1 cellular context compared by ENCODE assay signal in genomic region chr15:84980196-84981053, GRCh38.
A peak's percentile ranks its signal among the peaks of the same experiment; 100 is the strongest.
TF ChIP-seq lines count a peak whose summit lies in the region.

No MANE protein-coding gene starts in this region.

TF ChIP-seq in K562, 482 proteins besides CTCF, POLR2A, EP300 and RAD21 (continued from another document and continues in another):
- TF ChIP-seq CHD7 (IDR thresholded peaks at IDR 0.05; ENCODE audit: low read depth, low read length) = no peak
- peak; percentile 37; the same call in 1 of the 2 replicates for TF ChIP-seq JUN (IDR thresholded peaks at IDR 0.05; ENCODE audit: borderline replicate concordance, low read depth, low read length)
- no peak for TF ChIP-seq JUN (CRISPR knock-in tag; IDR thresholded peaks at IDR 0.05; ENCODE audit: borderline replicate concordance)
- peak; percentile 100 for TF ChIP-seq KLF13 (tag; IDR thresholded peaks at IDR 0.05; ENCODE audit: borderline replicate concordance, low read depth)
- no peak for TF ChIP-seq MCM7 (IDR thresholded peaks at IDR 0.05)
- no peak for TF ChIP-seq ZNF165 (CRISPR knock-in tag; IDR thresholded peaks at IDR 0.05; ENCODE audit: borderline replicate concordance)
- TF ChIP-seq E2F1 (CRISPR knock-in tag; IDR thresholded peaks at IDR 0.05) = peak; percentile 96
- peak; percentile 76 for TF ChIP-seq BHLHE40 (IDR thresholded peaks at IDR 0.05; ENCODE audit: low read length)
- no peak for TF ChIP-seq ZNF274 (IDR thresholded peaks at IDR 0.05; ENCODE audit: borderline replicate concordance, low read depth, low read length)
- TF ChIP-seq TARDBP (IDR thresholded peaks at IDR 0.05) = no peak
- no peak for TF ChIP-seq CHAMP1 (IDR thresholded peaks at IDR 0.05)
- TF ChIP-seq SP1 (CRISPR knock-in tag; IDR thresholded peaks at IDR 0.05) = peak; percentile 33; the same call in 1 of the 2 replicates
- no peak for TF ChIP-seq CBX1 (IDR thresholded peaks at IDR 0.05; ENCODE audit: low read depth)
- peak; percentile 90 for TF ChIP-seq KLF1 (tag; IDR thresholded peaks at IDR 0.05)
- peak; percentile 89 for TF ChIP-seq CTBP1 (IDR thresholded peaks at IDR 0.05; ENCODE audit: borderline replicate concordance)
- TF ChIP-seq CHD2 (IDR thresholded peaks at IDR 0.05; ENCODE audit: low read depth, low read length) = 0 out of 2 replicates have a peak, but pooled peaks have one; percentile 5
- TF ChIP-seq ZFPM2 (CRISPR knock-in tag; IDR thresholded peaks at IDR 0.05) = no peak
- no peak for TF ChIP-seq ZNF764 (CRISPR knock-in tag; IDR thresholded peaks at IDR 0.05; ENCODE audit: low read depth)
- no peak for TF ChIP-seq ZNF507 (tag; conservative IDR thresholded peaks at IDR 0.05)
- no peak; the same call in 1 of the 2 replicates for TF ChIP-seq VEZF1 (CRISPR knock-in tag; IDR thresholded peaks at IDR 0.05)
- TF ChIP-seq TAF15 (IDR thresholded peaks at IDR 0.05; ENCODE audit: low read depth, low read length) = no peak
- TF ChIP-seq ZNF696 (CRISPR knock-in tag; conservative IDR thresholded peaks at IDR 0.05) = no peak
- no peak for TF ChIP-seq PML (IDR thresholded peaks at IDR 0.05; ENCODE audit: low read length)
- TF ChIP-seq ZNF707 (CRISPR knock-in tag; conservative IDR thresholded peaks at IDR 0.05) = no peak
- peak; percentile 95 for TF ChIP-seq RB1 (IDR thresholded peaks at IDR 0.05; ENCODE audit: low read depth)
- TF ChIP-seq HMGN3 (IDR thresholded peaks at IDR 0.05; ENCODE audit: borderline replicate concordance, extremely low read depth, insufficient read length, low read depth, low read length) = peak; percentile 50
- TF ChIP-seq ZNF589 (CRISPR knock-in tag; IDR thresholded peaks at IDR 0.05; ENCODE audit: low read depth) = no peak
- no peak for TF ChIP-seq FOXO4 (CRISPR knock-in tag; IDR thresholded peaks at IDR 0.05)
- no peak for TF ChIP-seq MTA1 (IDR thresholded peaks at IDR 0.05; ENCODE audit: borderline replicate concordance)
- peak in 1 of 2 experiments; percentile 24; a peak in 1 of 4 replicates for TF ChIP-seq KDM1A (IDR thresholded peaks at IDR 0.05)
- no peak for TF ChIP-seq ZNF316 (IDR thresholded peaks at IDR 0.05)
- TF ChIP-seq FOXK2 (conservative IDR thresholded peaks at IDR 0.05 in 1 of 2, IDR thresholded peaks at IDR 0.05 in 1 of 2; ENCODE audit: low read depth in 2 of 2) = peak in 1 of 2 experiments; percentile 23; a peak in 1 of 4 replicates
- TF ChIP-seq MXD1 (CRISPR knock-in tag; IDR thresholded peaks at IDR 0.05; ENCODE audit: borderline replicate concordance, poor library complexity, severe bottlenecking) = peak; percentile 98
- no peak for TF ChIP-seq GABPA (tag; conservative IDR thresholded peaks at IDR 0.05; ENCODE audit: low read depth)
- TF ChIP-seq USF1 (CRISPR knock-in tag; IDR thresholded peaks at IDR 0.05) = peak; percentile 68
- peak; percentile 59 for TF ChIP-seq TAF1 (IDR thresholded peaks at IDR 0.05; ENCODE audit: control insufficient read depth, extremely low read depth, insufficient read depth, low read length, severe bottlenecking)
- peak; percentile 91 for TF ChIP-seq PKNOX1 (IDR thresholded peaks at IDR 0.05)
